ENCODE assay signal across 18 cellular contexts in the genomic region with DNA sequence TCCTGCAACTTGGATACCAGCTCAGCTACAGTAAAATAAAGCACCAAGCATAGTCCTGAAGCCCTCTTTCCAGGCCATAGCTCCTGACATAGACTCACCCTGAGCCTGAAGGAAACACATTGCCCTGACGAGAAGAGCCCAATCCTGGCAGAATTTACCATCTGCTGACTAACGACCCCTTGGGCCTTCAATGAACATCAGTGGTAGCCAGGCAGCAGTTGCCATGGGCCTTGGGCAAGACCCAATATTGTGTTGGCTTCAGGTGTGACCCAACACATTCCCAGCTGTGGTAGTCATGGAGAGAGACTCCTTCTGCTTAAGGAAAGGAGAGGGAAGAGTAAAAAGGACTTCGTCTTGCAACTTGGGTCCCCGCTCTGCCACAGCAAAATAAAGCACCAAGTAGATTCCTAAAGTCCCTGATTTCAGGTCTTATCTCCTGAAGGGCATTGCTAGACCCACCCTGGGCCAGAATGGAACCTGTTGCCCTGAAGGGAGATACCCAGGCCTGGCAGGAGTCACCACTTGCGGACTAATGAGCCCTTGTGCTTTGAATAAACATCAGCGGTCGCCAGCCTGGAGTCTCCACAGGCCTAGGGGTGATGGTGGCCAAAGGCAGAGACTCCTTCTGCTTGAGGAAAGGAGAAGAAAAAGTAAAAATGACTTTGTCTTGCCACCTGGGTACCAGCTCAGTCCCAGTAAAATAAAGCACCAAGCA.
DNase-seq lines count a peak whose midpoint lies in the region; ATAC-seq and TF ChIP-seq lines count a peak whose summit lies in the region.
"Had no signal": no experiment of that assay in that cellular context is flagged by ENCODE, and none has a peak within 500 bp of the region (broad histone marks: within the 10 kb centered on the region; RNA-seq: fewer than 3 reads in every experiment).

No MANE protein-coding gene starts in this region.

- H3K4me3 Mint-ChIP-seq in stimulated activated effector memory CD8-positive, alpha-beta T cell treated with anti-CD3 and anti-CD28 coated beads, Interleukin-12 subunit alpha, Interleukin-12 subunit beta, amount 100 ng/mL, for 72 hours = no peak overlapping the region
- H3K4me3 Mint-ChIP-seq: CD4-positive, alpha-beta memory T cell had no signal

- no peaks in the 10 kb centered on the region for H3K36me3 ChIP-seq in upper lobe of left lung

- DNase-seq in NCI-H69 (lab: John Stamatoyannopoulos, UW) (peak; percentile 2), epithelial cell of esophagus (ENCODE audit: low read depth) (peak; percentile 4), mesenteric fat pad (ENCODE audit: low spot score) (peak; percentile 76), renal cortical epithelial cell (ENCODE audit: low read depth) (peak; percentile 68), upper lobe of left lung (no peak), posterior cingulate gyrus (no peak)
- DNase-seq in stimulated activated effector memory CD8-positive, alpha-beta T cell treated with anti-CD3 and anti-CD28 coated beads, Interleukin-12 subunit alpha, Interleukin-12 subunit beta, amount 100 ng/mL, for 72 hours (ENCODE audit: low spot score in 2 of 2) = no peak
- DNase-seq: C1 segment of cervical spinal cord; Calu3; CD4-positive, alpha-beta memory T cell; COR-L47; DMS53; DMS79 treated with DMSO at 0.1 percent for 48 hours; GF-D8; GOT3; H7; HCEC 1CT had no signal

- H3K9me3 ChIP-seq in upper lobe of left lung = no peaks in the 10 kb centered on the region

- TF ChIP-seq POLR2A in upper lobe of left lung (IDR thresholded peaks at IDR 0.05) = no peak

- H3K27me3 ChIP-seq in upper lobe of left lung = no peaks in the 10 kb centered on the region

- intact Hi-C loops in posterior cingulate gyrus (cut with DNase I) = no loop called here

- peaks cover 20% of the 10 kb centered on the region for H3K9me3 Mint-ChIP-seq in stimulated activated effector memory CD8-positive, alpha-beta T cell treated with anti-CD3 and anti-CD28 coated beads, Interleukin-12 subunit alpha, Interleukin-12 subunit beta, amount 100 ng/mL, for 72 hours

- TF ChIP-seq EP300 in upper lobe of left lung (IDR thresholded peaks at IDR 0.05) = no peak

- no peak for ATAC-seq in stimulated activated effector memory CD8-positive, alpha-beta T cell treated with anti-CD3 and anti-CD28 coated beads, Interleukin-12 subunit alpha, Interleukin-12 subunit beta, amount 100 ng/mL, for 72 hours
- ATAC-seq in upper lobe of left lung (ENCODE audit: low FRiP score in 2 of 2) (no peak), GM18519 (IDR thresholded peaks at IDR 0.05; ENCODE audit: low FRiP score, unreplicated experiment) (no peak)

- H3K36me3 Mint-ChIP-seq in stimulated activated effector memory CD8-positive, alpha-beta T cell treated with anti-CD3 and anti-CD28 coated beads, Interleukin-12 subunit alpha, Interleukin-12 subunit beta, amount 100 ng/mL, for 72 hours = no peaks in the 10 kb centered on the region
- H3K36me3 Mint-ChIP-seq: CD4-positive, alpha-beta memory T cell had no signal

- H3K27ac Mint-ChIP-seq in stimulated activated effector memory CD8-positive, alpha-beta T cell treated with anti-CD3 and anti-CD28 coated beads, Interleukin-12 subunit alpha, Interleukin-12 subunit beta, amount 100 ng/mL, for 72 hours = no peak overlapping the region
- H3K27ac Mint-ChIP-seq: CD4-positive, alpha-beta memory T cell had no signal

- H3K4me3 ChIP-seq in epithelial cell of esophagus (ENCODE audit: low read length) = no peak overlapping the region
- H3K4me3 ChIP-seq in upper lobe of left lung = no peak overlapping the region

- no peak overlapping the region for H3K27ac ChIP-seq in upper lobe of left lung

- TF ChIP-seq CTCF in epithelial cell of esophagus (IDR thresholded peaks at IDR 0.05; ENCODE audit: insufficient read depth, low read depth, low read length, missing control alignments) (no peak), upper lobe of left lung (IDR thresholded peaks at IDR 0.05) (no peak)

- H3K4me1 ChIP-seq in upper lobe of left lung = no peaks in the 10 kb centered on the region

- 85 to 91% methylated on average over 5 to 7 of the region's 7 CpGs for WGBS in upper lobe of left lung, 2 donors

- no peaks in the 10 kb centered on the region for H3K4me1 Mint-ChIP-seq in stimulated activated effector memory CD8-positive, alpha-beta T cell treated with anti-CD3 and anti-CD28 coated beads, Interleukin-12 subunit alpha, Interleukin-12 subunit beta, amount 100 ng/mL, for 72 hours
- H3K4me1 Mint-ChIP-seq: CD4-positive, alpha-beta memory T cell had no signal

Comparison
In these comparisons a context has a peak if more than half of its experiments do, and no peak if none do; other contexts are left out.
1. DNase-seq: peak in NCI-H69 (single experiment), epithelial cell of esophagus (single experiment), mesenteric fat pad (single experiment) and renal cortical epithelial cell (single experiment); none in stimulated activated effector memory CD8-positive, alpha-beta T cell treated with anti-CD3 and anti-CD28 coated beads, Interleukin-12 subunit alpha, Interleukin-12 subunit beta, amount 100 ng/mL, for 72 hours (0 of 2), upper lobe of left lung (0 of 2) and posterior cingulate gyrus (0 of 10).